In the genomic region with DNA sequence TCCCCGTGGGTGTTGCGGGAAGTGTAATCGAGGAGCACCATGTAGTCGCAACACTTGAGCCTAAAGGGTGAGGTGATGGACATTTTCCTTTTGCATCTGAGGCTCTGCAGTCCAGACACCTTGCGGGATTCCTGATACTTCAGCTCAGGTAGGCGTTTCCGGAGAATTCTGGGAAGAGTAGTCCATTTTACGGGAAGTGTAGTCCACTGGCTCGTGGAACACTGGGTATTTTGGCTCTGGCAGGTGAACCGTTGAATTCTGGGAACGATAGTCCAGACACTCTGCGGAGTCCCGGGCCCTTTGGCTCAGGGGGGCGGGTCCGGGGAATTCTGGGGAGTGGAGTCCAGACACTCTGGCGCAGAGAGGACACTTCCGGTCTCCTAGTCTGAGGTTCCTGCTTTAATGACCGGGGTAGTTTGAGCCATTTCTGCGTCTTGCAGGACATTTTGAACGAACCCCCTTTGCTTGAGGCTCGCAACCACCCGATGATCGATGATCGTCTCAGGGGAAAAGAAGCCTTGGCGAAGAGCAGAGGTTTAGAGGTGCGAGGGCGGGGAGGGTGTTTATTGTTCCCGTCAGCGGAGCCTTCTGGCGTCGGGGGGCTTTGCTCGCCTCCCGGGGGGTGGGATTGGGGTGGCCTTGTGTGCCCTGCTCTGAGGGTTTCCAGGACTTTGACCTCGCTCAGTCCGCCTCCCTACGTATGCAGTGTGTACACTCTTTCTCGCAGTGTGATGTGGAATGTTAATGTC, we compare ENCODE assay signal across 8 cellular contexts. TPM values are rescaled to one million over a fixed set of nuclear protein-coding genes. Genes with fewer than 3 reads are reported as not detected.
A peak's percentile ranks its signal among the peaks of the same experiment; 100 is the strongest.
DNase-seq lines count a peak whose midpoint lies in the region; FAIRE-seq and TF ChIP-seq lines count a peak whose summit lies in the region.

A gene (plus strand): TSS at position 383 of the 749 bp plus-strand sequence. CDS start 3,141 bp downstream, outside the sequence.

- no peaks in the 10 kb centered on the region for H3K27me3 ChIP-seq in adrenal gland
- H3K27me3 ChIP-seq in suprapubic skin: peaks cover 16% of the 10 kb centered on the region

- H3K4me3 ChIP-seq in adrenal gland (peak within 1 kb of the TSS; percentile 46 to 86 (median 59)), suprapubic skin (peak within 1 kb of the TSS; percentile 73)

- TF ChIP-seq POLR2A in adrenal gland (IDR thresholded peaks at IDR 0.05) (peak in 1 of 2 donors; percentile 49), suprapubic skin (IDR thresholded peaks at IDR 0.05) (no peak)

- DNase-seq in ACHN (peak; percentile 90), GM19239 (ENCODE audit: insufficient read length, low spot score) (peak; percentile 35), NCI-H1092 (lab: John Stamatoyannopoulos, UW) (peak; percentile 90), SW480 (ENCODE audit: low spot score) (peak; percentile 96), adrenal gland (peak; percentile 94 to 99 (median 96)), head of caudate nucleus (peak; percentile 92 to 99 (median 97)), non-pigmented ciliary epithelial cell (ENCODE audit: low read depth) (peak; percentile 67), suprapubic skin (ENCODE audit: low spot score in 2 of 2) (peak; percentile 96)

- intact Hi-C loops in adrenal gland (cut with DNase I): no loop called here
- intact Hi-C loops in head of caudate nucleus (cut with DNase I): loop anchor here (2.0 to 10.0 kb wide), 4 partner anchors 19 to 117 kb away; a partner anchor contains a TSS

- no peak for TF ChIP-seq EP300 in suprapubic skin (IDR thresholded peaks at IDR 0.05)

- FAIRE-seq in GM19239 (lab: Jason Lieb, UNC): peak; percentile 63

- H3K27ac ChIP-seq in adrenal gland (peak within 1 kb of the TSS in 3 of 5 donors; percentile 41 to 83 (median 48)), suprapubic skin (peak within 1 kb of the TSS; percentile 31)

- H3K9me3 ChIP-seq in adrenal gland (replicated peaks in 1 of 3): no peaks in the 10 kb centered on the region
- H3K9me3 ChIP-seq in suprapubic skin: no peaks in the 10 kb centered on the region

- WGBS in adrenal gland, 4 donors: 1 to 2% (median 1%) methylated on average over 25 to 37 of the region's 37 CpGs
- WGBS in suprapubic skin: under 1% methylated on average over 32 of the region's 37 CpGs

- H3K36me3 ChIP-seq in adrenal gland (replicated peaks in 1 of 2) (peaks cover 0 to 6% of the 10 kb centered on the region in 2 donors), suprapubic skin (peaks cover 11% of the 10 kb centered on the region)

- in situ Hi-C loops in ACHN (cut with HindIII; ENCODE audit: low pct_ligation_motif_present, low pct_unique_long_range_greater_than_20kb, low sequenced_read_pairs): no loop called here

- H3K4me1 ChIP-seq in adrenal gland (replicated peaks in 1 of 2) (peaks cover 7 to 14% of the 10 kb centered on the region in 2 donors), suprapubic skin (peaks cover 16% of the 10 kb centered on the region)

- TF ChIP-seq CTCF in adrenal gland (IDR thresholded peaks at IDR 0.05) (no peak), suprapubic skin (IDR thresholded peaks at IDR 0.05) (no peak)

RNA-seq across cellular contexts. Expression of the gene that starts here (rescaled TPM):
- total RNA-seq in adrenal gland (1 to 10 TPM; 1.6 to 8.8 (median 6.1) TPM), suprapubic skin (10 to 100 TPM in 1 of 4 donors, 1 to 10 TPM in 3; 1.3 to 13.4 (median 5.7) TPM)
- 1 to 10 TPM; 4.9 to 6.6 (median 4.9) TPM for polyA plus RNA-seq in adrenal gland

Comparison
In these comparisons a context has a peak if more than half of its experiments do, and no peak if none do; other contexts are left out.
1. Peak in every context shown above with its lines: DNase-seq, H3K4me3 ChIP-seq and H3K27ac ChIP-seq.
2. DNase-seq: peak in every context shown above with its lines; median percentile 97 in head of caudate nucleus; 96 in SW480; 96 in adrenal gland; 96 in suprapubic skin; 90 in ACHN; 90 in NCI-H1092; 67 in non-pigmented ciliary epithelial cell; 35 in GM19239.